ENCODE assay signal across 8 cellular contexts in genomic region chr20:38962898-38963484, GRCh38. TPM values are rescaled to one million over a fixed set of nuclear protein-coding genes. Genes with fewer than 3 reads are reported as not detected.
DNase-seq lines count a peak whose midpoint lies in the region; ATAC-seq and TF ChIP-seq lines count a peak whose summit lies in the region.

No MANE protein-coding gene starts in this region.

- peaks cover 2 to 31% (median 14%) of the 10 kb centered on the region in 11 experiments; a peak in 17 of 22 replicates for H3K36me3 ChIP-seq in BLaER1 treated with 17β-estradiol and CSF1 and Interleukin-3, amounts not matched to agents 10 nM and 100 nM
- no peaks in the 10 kb centered on the region for H3K36me3 ChIP-seq in Loucy (ENCODE audit: insufficient read depth, low read length)
- H3K36me3 ChIP-seq in brain microvascular endothelial cell (replicated peaks) = no peaks in the 10 kb centered on the region
- H3K36me3 ChIP-seq in mucosa of stomach (ENCODE audit: control insufficient read depth, insufficient read depth, low read length) = no peaks in the 10 kb centered on the region

- TF ChIP-seq CTCF in Loucy (conservative IDR thresholded peaks at IDR 0.05; ENCODE audit: low read length) (peak; percentile 14; the same call in 1 of the 2 replicates), brain microvascular endothelial cell (IDR thresholded peaks at IDR 0.05; ENCODE audit: low read depth, low read length, missing control alignments) (no peak)

- peaks cover 53% of the 10 kb centered on the region for H3K79me2 ChIP-seq in Loucy (ENCODE audit: insufficient read depth, low read length)

- no peaks in the 10 kb centered on the region for H3K27me3 ChIP-seq in BLaER1 treated with 17β-estradiol and CSF1 and Interleukin-3, amounts not matched to agents 10 nM and 100 nM
- H3K27me3 ChIP-seq in Loucy (ENCODE audit: insufficient read depth, low read length, poor library complexity, severe bottlenecking) = no peaks in the 10 kb centered on the region
- H3K27me3 ChIP-seq in brain microvascular endothelial cell (replicated peaks) = no peaks in the 10 kb centered on the region
- no peaks in the 10 kb centered on the region for H3K27me3 ChIP-seq in mucosa of stomach (ENCODE audit: control insufficient read depth, insufficient read depth, low read length)

- in situ Hi-C loops in brain microvascular endothelial cell (cut with HindIII; ENCODE audit: low pct_ligation_motif_present, low sequenced_read_pairs) = no loop called here

- peaks cover 3% of the 10 kb centered on the region; the same call in 1 of the 2 replicates for H3F3A ChIP-seq in Loucy (ENCODE audit: low read depth)

- H3K9me3 ChIP-seq in BLaER1 treated with 17β-estradiol and CSF1 and Interleukin-3, amounts not matched to agents 10 nM and 100 nM (replicated peaks in 1 of 11) = no peaks in the 10 kb centered on the region
- H3K9me3 ChIP-seq in Loucy (ENCODE audit: insufficient read depth, low read depth, low read length) (no peaks in the 10 kb centered on the region), mucosa of stomach (ENCODE audit: control insufficient read depth, low read length) (no peaks in the 10 kb centered on the region)

- peaks cover 0 to 19% (median 7%) of the 10 kb centered on the region in 11 experiments; a peak in 12 of 22 replicates for H4K20me1 ChIP-seq in BLaER1 treated with 17β-estradiol and CSF1 and Interleukin-3, amounts not matched to agents 10 nM and 100 nM
- H4K20me1 ChIP-seq in Loucy (ENCODE audit: insufficient read depth, low read length, poor library complexity, severe bottlenecking) = no peaks in the 10 kb centered on the region

- H3K27ac ChIP-seq in BLaER1 treated with 17β-estradiol and CSF1 and Interleukin-3, amounts not matched to agents 10 nM and 100 nM = peak overlapping the region; percentile 82 to 95 (median 93); a peak in 21 of 22 replicates
- H3K27ac ChIP-seq in brain microvascular endothelial cell = peak overlapping the region; percentile 91

- no peak for DNase-seq in brain microvascular endothelial cell
- no peak for DNase-seq in SW 1271 (lab: John Stamatoyannopoulos, UW)
- DNase-seq in A172 (ENCODE audit: low spot score) = no peak
- no peak for DNase-seq in posterior cingulate gyrus

- peak overlapping the region; percentile 71 to 90 (median 85) for H3K4me2 ChIP-seq in BLaER1 treated with 17β-estradiol and CSF1 and Interleukin-3, amounts not matched to agents 10 nM and 100 nM
- H3K4me2 ChIP-seq in Loucy (ENCODE audit: low read depth, low read length, poor library complexity, severe bottlenecking) = peak overlapping the region; percentile 89

- H3K9me2 ChIP-seq in Loucy (replicated peaks; ENCODE audit: low read depth, low read length) = no peaks in the 10 kb centered on the region

- peak overlapping the region; percentile 72 to 98 (median 90) for H3K4me3 ChIP-seq in BLaER1 treated with 17β-estradiol and CSF1 and Interleukin-3, amounts not matched to agents 10 nM and 100 nM
- H3K4me3 ChIP-seq in Loucy (ENCODE audit: low read length, poor library complexity, severe bottlenecking) = peak overlapping the region; percentile 94
- peak overlapping the region; percentile 90 for H3K4me3 ChIP-seq in brain microvascular endothelial cell (ENCODE audit: low read depth, low read length)
- H3K4me3 ChIP-seq in mucosa of stomach (ENCODE audit: low read length) = peak overlapping the region; percentile 85

- peak overlapping the region; percentile 88 to 96 (median 92) for H3K9ac ChIP-seq in BLaER1 treated with 17β-estradiol and CSF1 and Interleukin-3, amounts not matched to agents 10 nM and 100 nM
- peak overlapping the region; percentile 86 for H3K9ac ChIP-seq in Loucy (ENCODE audit: low read depth, low read length, poor library complexity, severe bottlenecking)
- peak overlapping the region; percentile 83 for H3K9ac ChIP-seq in mucosa of stomach (ENCODE audit: low read length)

- intact Hi-C loops in posterior cingulate gyrus (cut with DNase I) = no loop called here

- ATAC-seq in GM21360 (IDR thresholded peaks at IDR 0.05; ENCODE audit: unreplicated experiment) = no peak

- peaks cover 17 to 23% (median 19%) of the 10 kb centered on the region in 10 experiments for H3K4me1 ChIP-seq in BLaER1 treated with 17β-estradiol and CSF1 and Interleukin-3, amounts not matched to agents 10 nM and 100 nM
- H3K4me1 ChIP-seq in Loucy (ENCODE audit: insufficient read depth, low read length, poor library complexity, severe bottlenecking) = peaks cover 26% of the 10 kb centered on the region
- peaks cover 4% of the 10 kb centered on the region for H3K4me1 ChIP-seq in mucosa of stomach (ENCODE audit: control insufficient read depth, insufficient read depth, low read length)

- peak overlapping the region; percentile 90 for H2AFZ ChIP-seq in Loucy (ENCODE audit: low read length)

RNA-seq across cellular contexts. Expression of gene DHX35, which starts 0.8 kb away (rescaled TPM):
- total RNA-seq in A172 (2014; rRNA removed; shearing (Covaris generic)) = 12.1 and 25.4 TPM in 2 replicates

RNA-seq across cellular contexts. Expression of gene FAM83D, which starts 36.8 kb away (rescaled TPM):
- 83.9 and 103 TPM in 2 replicates for total RNA-seq in A172 (2014; rRNA removed; shearing (Covaris generic))
